In the genomic region with DNA sequence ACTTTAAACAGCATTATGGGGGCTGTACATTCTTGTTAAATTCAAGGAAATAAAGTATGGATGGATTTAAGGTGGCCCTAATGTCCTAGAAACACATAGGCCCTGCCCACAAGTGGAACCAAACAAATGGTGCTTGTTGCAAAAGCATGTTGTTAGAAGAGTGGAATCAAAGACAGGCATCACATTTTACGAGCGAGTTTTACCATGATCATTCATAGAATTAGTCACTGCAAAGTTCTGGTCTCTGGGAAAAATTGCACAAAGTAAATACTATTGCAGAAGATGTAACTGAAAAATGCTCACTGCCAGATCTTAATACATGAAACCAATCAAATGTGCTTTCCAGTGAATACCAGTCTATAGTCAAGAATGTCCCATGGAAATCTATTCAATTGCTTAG, we compare ENCODE assay signal across 14 cellular contexts.
"Had no signal": no experiment of that assay in that cellular context is flagged by ENCODE, and none has a peak within 500 bp of the region (broad histone marks: within the 10 kb centered on the region; RNA-seq: fewer than 3 reads in every experiment).

No MANE protein-coding gene starts in this region.

- H3K36me3 ChIP-seq: ascending aorta, left ventricle myocardium inferior, neutrophil, vagina had no signal

- H3K27me3 ChIP-seq: ascending aorta, neutrophil, tibial nerve, vagina had no signal

- ATAC-seq: effector memory CD8-positive, alpha-beta T cell; naive thymus-derived CD8-positive, alpha-beta T cell had no signal

- H3K4me3 ChIP-seq: ascending aorta, left ventricle myocardium inferior, tibial nerve, vagina had no signal

- H3K9me3 ChIP-seq: ascending aorta, left ventricle myocardium inferior, neutrophil, tibial nerve, vagina had no signal

- DNase-seq: activated naive CD4-positive, alpha-beta T cell treated with Interleukin-2 at 50 U/mL for 16 hours; effector memory CD8-positive, alpha-beta T cell; glutamatergic neuron; left ventricle myocardium inferior; naive thymus-derived CD8-positive, alpha-beta T cell; stimulated activated CD4-positive, alpha-beta T cell treated with anti-CD3 and anti-CD28 coated beads, Interleukin-15, amount 100 ng/mL, for 24 hours; stimulated activated CD4-positive, alpha-beta T cell treated with anti-CD3 and anti-CD28 coated beads, Interleukin-4, amount 100 ng/mL, for 1 hour; stimulated activated naive CD4-positive, alpha-beta T cell; substantia nigra; T-helper 9 cell had no signal

- H3K27ac ChIP-seq: ascending aorta, left ventricle myocardium inferior, neutrophil, tibial nerve, vagina had no signal

- H3K4me1 ChIP-seq: ascending aorta, left ventricle myocardium inferior, tibial nerve had no signal
